ENCODE assay signal across 9 cellular contexts in genomic region chr15:66654718-66655375, GRCh38. TPM values are rescaled to one million over a fixed set of nuclear protein-coding genes. Genes with fewer than 3 reads are reported as not detected.
A peak's percentile ranks its signal among the peaks of the same experiment; 100 is the strongest.
DNase-seq lines count a peak whose midpoint lies in the region; ATAC-seq and TF ChIP-seq lines count a peak whose summit lies in the region.
"Had no signal": no experiment of that assay in that cellular context is flagged by ENCODE, and none has a peak within 500 bp of the region (broad histone marks: within the 10 kb centered on the region; RNA-seq: fewer than 3 reads in every experiment).

No MANE protein-coding gene starts in this region.

- no peaks in the 10 kb centered on the region for H3K36me3 ChIP-seq in BLaER1 treated with 17β-estradiol and CSF1 and Interleukin-3, amounts not matched to agents 10 nM and 100 nM
- H3K36me3 ChIP-seq in esophagus muscularis mucosa, result no peaks in the 10 kb centered on the region

- peaks cover 16 to 32% (median 24%) of the 10 kb centered on the region in 10 experiments for H3K4me1 ChIP-seq in BLaER1 treated with 17β-estradiol and CSF1 and Interleukin-3, amounts not matched to agents 10 nM and 100 nM
- peaks cover 11 to 24% (median 13%) of the 10 kb centered on the region in 4 donors for H3K4me1 ChIP-seq in esophagus muscularis mucosa

- peaks cover 10% of the 10 kb centered on the region for H3K4me1 Mint-ChIP-seq in T-helper 2 cell treated with Interferon-gamma antibody and Interleukin-4, amounts not matched to agents 5 μg/mL and 100 μg/mL, for 36 hours (ENCODE audit: low read depth)
- H3K4me1 Mint-ChIP-seq in nephron, result peaks cover 38% of the 10 kb centered on the region

- H3K9me3 ChIP-seq in BLaER1 treated with 17β-estradiol and CSF1 and Interleukin-3, amounts not matched to agents 10 nM and 100 nM (replicated peaks in 1 of 11), result no peaks in the 10 kb centered on the region
- H3K9me3 ChIP-seq in esophagus muscularis mucosa, result no peaks in the 10 kb centered on the region

- DNase-seq in T-helper 2 cell treated with Interferon-gamma antibody and Interleukin-4, amounts not matched to agents 5 μg/mL and 100 μg/mL, for 36 hours (ENCODE audit: low spot score), result peak; percentile 18
- DNase-seq in esophagus muscularis mucosa (ENCODE audit: extremely low spot score), result no peak
- DNase-seq in cortex of kidney (lab: John Stamatoyannopoulos, UW), result no peak
- no peak for DNase-seq in middle frontal gyrus (ENCODE audit: extremely low spot score, low spot score)
- DNase-seq: DMS79 had no signal

- no peaks in the 10 kb centered on the region for H3K9me3 Mint-ChIP-seq in T-helper 2 cell treated with Interferon-gamma antibody and Interleukin-4, amounts not matched to agents 5 μg/mL and 100 μg/mL, for 36 hours
- H3K9me3 Mint-ChIP-seq in nephron, result no peaks in the 10 kb centered on the region

- H4K20me1 ChIP-seq in BLaER1 treated with 17β-estradiol and CSF1 and Interleukin-3, amounts not matched to agents 10 nM and 100 nM, result no peaks in the 10 kb centered on the region

- WGBS in esophagus muscularis mucosa, result 42% methylated on average over 10 of the region's 48 CpGs

- H3K4me3 Mint-ChIP-seq in T-helper 2 cell treated with Interferon-gamma antibody and Interleukin-4, amounts not matched to agents 5 μg/mL and 100 μg/mL, for 36 hours, result peak overlapping the region; percentile 67
- H3K4me3 Mint-ChIP-seq in nephron, result peak overlapping the region in 2 of 3 experiments; percentile 22 to 40

- H3K4me3 ChIP-seq in BLaER1 treated with 17β-estradiol and CSF1 and Interleukin-3, amounts not matched to agents 10 nM and 100 nM, result peak overlapping the region; percentile 13 to 54 (median 42); a peak in 13 of 20 replicates
- H3K4me3 ChIP-seq in esophagus muscularis mucosa, result peak overlapping the region; percentile 45 to 54 (median 49)

- peak overlapping the region in 6 of 11 experiments; percentile 32 to 66 (median 48); a peak in 9 of 22 replicates for H3K27ac ChIP-seq in BLaER1 treated with 17β-estradiol and CSF1 and Interleukin-3, amounts not matched to agents 10 nM and 100 nM
- H3K27ac ChIP-seq in esophagus muscularis mucosa (replicated peaks in 1 of 4), result peak overlapping the region in 2 of 4 donors; percentile 30 to 47

- H3K9ac ChIP-seq in BLaER1 treated with 17β-estradiol and CSF1 and Interleukin-3, amounts not matched to agents 10 nM and 100 nM, result peak overlapping the region; percentile 43 to 71 (median 62); a peak in 20 of 22 replicates

- ATAC-seq in GM21515 (IDR thresholded peaks at IDR 0.05; ENCODE audit: unreplicated experiment) (no peak), GM21528 (IDR thresholded peaks at IDR 0.05; ENCODE audit: low FRiP score, unreplicated experiment) (no peak)

- H3K27ac Mint-ChIP-seq in T-helper 2 cell treated with Interferon-gamma antibody and Interleukin-4, amounts not matched to agents 5 μg/mL and 100 μg/mL, for 36 hours, result no peak overlapping the region
- peak overlapping the region in 2 of 3 experiments; percentile 77 to 88 for H3K27ac Mint-ChIP-seq in nephron

- intact Hi-C loops in esophagus muscularis mucosa (cut with DNase I), result no loop called here

- TF ChIP-seq EP300 in esophagus muscularis mucosa (IDR thresholded peaks at IDR 0.05), result no peak

- peaks cover 22 to 40% (median 35%) of the 10 kb centered on the region in 11 experiments for H3K27me3 ChIP-seq in BLaER1 treated with 17β-estradiol and CSF1 and Interleukin-3, amounts not matched to agents 10 nM and 100 nM
- H3K27me3 ChIP-seq in esophagus muscularis mucosa, result peaks cover 0 to 16% (median 0%) of the 10 kb centered on the region in 4 donors

- no peaks in the 10 kb centered on the region for H3K27me3 Mint-ChIP-seq in T-helper 2 cell treated with Interferon-gamma antibody and Interleukin-4, amounts not matched to agents 5 μg/mL and 100 μg/mL, for 36 hours (ENCODE audit: low read depth)
- peaks cover 11% of the 10 kb centered on the region for H3K27me3 Mint-ChIP-seq in nephron (ENCODE audit: low read depth)

- TF ChIP-seq POLR2A in esophagus muscularis mucosa (IDR thresholded peaks at IDR 0.05; ENCODE audit: low read depth), result no peak

- TF ChIP-seq CTCF in esophagus muscularis mucosa (IDR thresholded peaks at IDR 0.05) (no peak), nephron (IDR thresholded peaks at IDR 0.05; ENCODE audit: unreplicated experiment in 3 of 3) (no peak)

- no peaks in the 10 kb centered on the region for H3K36me3 Mint-ChIP-seq in T-helper 2 cell treated with Interferon-gamma antibody and Interleukin-4, amounts not matched to agents 5 μg/mL and 100 μg/mL, for 36 hours (ENCODE audit: low read depth)
- no peaks in the 10 kb centered on the region for H3K36me3 Mint-ChIP-seq in nephron (ENCODE audit: low read depth)

- peak overlapping the region; percentile 69 to 86 (median 79) for H3K4me2 ChIP-seq in BLaER1 treated with 17β-estradiol and CSF1 and Interleukin-3, amounts not matched to agents 10 nM and 100 nM

RNA-seq across cellular contexts. Expression of gene SMAD6, which starts 47.2 kb away (rescaled TPM):
- 10 to 100 TPM in 3 of 4 donors, 1 to 10 TPM in 1; 9.4 to 18.9 (median 14.3) TPM for total RNA-seq in esophagus muscularis mucosa
